Comparison of ENCODE assay signal across 42 cellular contexts in the genomic region with DNA sequence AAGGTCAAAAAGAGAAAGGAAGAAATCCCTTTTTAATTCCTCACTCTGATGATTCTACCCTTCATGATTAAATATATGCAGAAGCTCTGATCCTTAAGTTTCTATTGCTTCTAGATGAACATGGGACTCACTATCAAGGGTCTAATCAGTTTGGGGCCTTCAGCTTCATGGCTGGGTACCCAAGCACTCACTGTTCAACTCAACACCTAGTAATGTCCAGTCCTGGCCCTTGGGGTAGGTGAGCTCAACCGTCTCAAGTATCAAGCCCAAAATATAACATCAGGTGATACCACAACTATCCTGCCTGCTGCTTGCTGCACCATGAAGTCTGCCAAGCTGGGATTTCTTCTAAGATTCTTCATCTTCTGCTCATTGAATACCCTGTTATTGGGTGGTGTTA. TPM values are rescaled to one million over a fixed set of nuclear protein-coding genes. Genes with fewer than 3 reads are reported as not detected.
"Had no signal": no experiment of that assay in that cellular context is flagged by ENCODE, and none has a peak within 500 bp of the region (broad histone marks: within the 10 kb centered on the region; RNA-seq: fewer than 3 reads in every experiment).

Gene SPINT4, plus strand, starts transcription at position 301 of the 400 bp plus-strand sequence. Its CDS starts 21 bp downstream, at position 322.

- H3K4me1 Mint-ChIP-seq: activated naive CD4-positive, alpha-beta T cell treated with anti-CD3 and anti-CD28 coated beads, Interleukin-2, amount 10 ng/mL, durations not matched to agents 7 days and 5 days; activated naive CD4-positive, alpha-beta T cell treated with anti-CD3 and anti-CD28 coated beads, Interleukin-2, amount 50 U/mL, for 24 hours; activated naive CD8-positive, alpha-beta T cell treated with anti-CD3 and anti-CD28 coated beads for 36 hours; activated naive CD8-positive, alpha-beta T cell treated with anti-CD3 and anti-CD28 coated beads, Interleukin-2, amount 10 ng/mL, durations not matched to agents 7 days and 5 days; brain; central memory CD8-positive, alpha-beta T cell had no signal

- ATAC-seq: activated naive CD4-positive, alpha-beta T cell treated with anti-CD3 and anti-CD28 coated beads, Interleukin-2, amount 50 U/mL, for 72 hours; activated naive CD8-positive, alpha-beta T cell treated with anti-CD3 and anti-CD28 coated beads, Interleukin-2, amount 50 U/mL, for 24 hours; activated T-cell treated with anti-CD3 and anti-CD28 coated beads, Interleukin-2, amount 50 U/mL, for 4 hours; activated T-cell treated with anti-CD3 and anti-CD28 coated beads, Interleukin-2, amount 50 U/mL, for 72 hours; activated T-helper 17 cell treated with anti-CD3 and anti-CD28 coated beads, Interleukin-2, amount 50 U/mL, for 72 hours; body of pancreas had no signal

- H3K36me3 Mint-ChIP-seq: activated naive CD4-positive, alpha-beta T cell treated with anti-CD3 and anti-CD28 coated beads, Interleukin-2, amount 10 ng/mL, durations not matched to agents 7 days and 5 days; activated naive CD4-positive, alpha-beta T cell treated with anti-CD3 and anti-CD28 coated beads, Interleukin-2, amount 50 U/mL, for 24 hours; activated naive CD8-positive, alpha-beta T cell; activated naive CD8-positive, alpha-beta T cell treated with anti-CD3 and anti-CD28 coated beads for 36 hours; activated naive CD8-positive, alpha-beta T cell treated with anti-CD3 and anti-CD28 coated beads, Interleukin-2, amount 10 ng/mL, durations not matched to agents 7 days and 5 days; brain had no signal

- DNase-seq: activated effector memory CD4-positive, alpha-beta T cell treated with anti-CD3 and anti-CD28 coated beads, Interleukin-2, amount 50 U/mL, for 16 hours; activated effector memory CD4-positive, alpha-beta T cell treated with Interleukin-2 at 50 U/mL for 16 hours; activated gamma-delta T cell; activated gamma-delta T cell treated with Interleukin-2 at 50 U/mL for 16 hours; activated naive CD4-positive, alpha-beta T cell; activated naive CD4-positive, alpha-beta T cell treated with anti-CD3 and anti-CD28 coated beads for 36 hours; activated naive CD4-positive, alpha-beta T cell treated with anti-CD3 and anti-CD28 coated beads, Interleukin-2, amount 10 ng/mL, durations not matched to agents 7 days and 5 days; activated naive CD4-positive, alpha-beta T cell treated with anti-CD3 and anti-CD28 coated beads, Interleukin-2, amount 50 U/mL, for 16 hours; activated naive CD4-positive, alpha-beta T cell treated with Interleukin-2 at 50 U/mL for 16 hours; activated naive CD8-positive, alpha-beta T cell treated with anti-CD3 and anti-CD28 coated beads for 36 hours; activated naive CD8-positive, alpha-beta T cell treated with anti-CD3 and anti-CD28 coated beads, Interleukin-2, amount 10 ng/mL, durations not matched to agents 7 days and 5 days; activated naive CD8-positive, alpha-beta T cell treated with anti-CD3 and anti-CD28 coated beads, Interleukin-2, amount 50 U/mL, for 24 hours; activated T-cell treated with anti-CD3 and anti-CD28 coated beads, Interleukin-2, amount 50 U/mL, for 4 hours; activated T-cell treated with anti-CD3 and anti-CD28 coated beads, Interleukin-2, amount 50 U/mL, for 48 hours; activated T-cell treated with anti-CD3 and anti-CD28 coated beads, Interleukin-2, amount 50 U/mL, for 72 hours; adrenal gland; amniotic stem cell; amygdala; anterior cingulate cortex; aorta; body of pancreas; brain microvascular endothelial cell; caudate nucleus; central memory CD4-positive, alpha-beta T cell; cerebellar nuclear complex had no signal

- FAIRE-seq: astrocyte, bronchial epithelial cell had no signal

- H3K4me3 Mint-ChIP-seq: activated naive CD4-positive, alpha-beta T cell treated with anti-CD3 and anti-CD28 coated beads for 36 hours; activated naive CD4-positive, alpha-beta T cell treated with anti-CD3 and anti-CD28 coated beads, Interleukin-2, amount 10 ng/mL, durations not matched to agents 7 days and 5 days; activated naive CD4-positive, alpha-beta T cell treated with anti-CD3 and anti-CD28 coated beads, Interleukin-2, amount 50 U/mL, for 24 hours; activated naive CD8-positive, alpha-beta T cell; activated naive CD8-positive, alpha-beta T cell treated with anti-CD3 and anti-CD28 coated beads for 36 hours; activated naive CD8-positive, alpha-beta T cell treated with anti-CD3 and anti-CD28 coated beads, Interleukin-2, amount 10 ng/mL, durations not matched to agents 7 days and 5 days; activated naive CD8-positive, alpha-beta T cell treated with anti-CD3 and anti-CD28 coated beads, Interleukin-2, amount 50 U/mL, for 24 hours; activated T-cell treated with anti-CD3 and anti-CD28 coated beads, Interleukin-2, amount 50 U/mL, for 4 hours; activated T-cell treated with anti-CD3 and anti-CD28 coated beads, Interleukin-2, amount 50 U/mL, for 72 hours; activated T-helper 1 cell treated with anti-CD3 and anti-CD28 coated beads, Interleukin-12 subunit alpha, Interleukin-12 subunit beta, Interleukin-2, Interleukin-4 antibody, amounts not matched to agents 30 ng/mL and 10 ng/mL and 1 ng/mL, durations not matched to agents 14 hours and 24 hours and 36 hours; activated T-helper 17 cell treated with anti-CD3 and anti-CD28 coated beads, Interleukin-2, amount 50 U/mL, for 72 hours; brain; central memory CD8-positive, alpha-beta T cell had no signal

- H3K27me3 ChIP-seq: adrenal gland, ascending aorta, body of pancreas, brain microvascular endothelial cell, breast epithelium, cardiac muscle cell had no signal

- H3K27ac ChIP-seq: adrenal gland, ascending aorta, body of pancreas, brain microvascular endothelial cell, breast epithelium, cardiac muscle cell had no signal

- H3K9me3 Mint-ChIP-seq: activated naive CD4-positive, alpha-beta T cell treated with anti-CD3 and anti-CD28 coated beads, Interleukin-2, amount 10 ng/mL, durations not matched to agents 7 days and 5 days; activated naive CD8-positive, alpha-beta T cell treated with anti-CD3 and anti-CD28 coated beads, Interleukin-2, amount 10 ng/mL, durations not matched to agents 7 days and 5 days; activated T-cell treated with anti-CD3 and anti-CD28 coated beads, Interleukin-2, amount 50 U/mL, for 4 hours; activated T-helper 1 cell treated with anti-CD3 and anti-CD28 coated beads, Interleukin-12 subunit alpha, Interleukin-12 subunit beta, Interleukin-2, Interleukin-4 antibody, amounts not matched to agents 30 ng/mL and 10 ng/mL and 1 ng/mL, durations not matched to agents 14 hours and 24 hours and 36 hours; activated T-helper 17 cell treated with anti-CD3 and anti-CD28 coated beads, Interleukin-2, amount 50 U/mL, for 72 hours; central memory CD8-positive, alpha-beta T cell had no signal

- H3K4me3 ChIP-seq: adrenal gland, ascending aorta, body of pancreas, breast epithelium, cardiac muscle cell had no signal

- H3K4me1 ChIP-seq: adrenal gland, ascending aorta, body of pancreas, breast epithelium had no signal

- H3K27ac Mint-ChIP-seq: activated naive CD4-positive, alpha-beta T cell treated with anti-CD3 and anti-CD28 coated beads for 36 hours; activated naive CD4-positive, alpha-beta T cell treated with anti-CD3 and anti-CD28 coated beads, Interleukin-2, amount 10 ng/mL, durations not matched to agents 7 days and 5 days; activated naive CD4-positive, alpha-beta T cell treated with anti-CD3 and anti-CD28 coated beads, Interleukin-2, amount 50 U/mL, for 24 hours; activated naive CD4-positive, alpha-beta T cell treated with anti-CD3 and anti-CD28 coated beads, Interleukin-2, amount 50 U/mL, for 72 hours; activated naive CD8-positive, alpha-beta T cell; activated naive CD8-positive, alpha-beta T cell treated with anti-CD3 and anti-CD28 coated beads for 36 hours; activated naive CD8-positive, alpha-beta T cell treated with anti-CD3 and anti-CD28 coated beads, Interleukin-2, amount 10 ng/mL, durations not matched to agents 7 days and 5 days; activated naive CD8-positive, alpha-beta T cell treated with anti-CD3 and anti-CD28 coated beads, Interleukin-2, amount 50 U/mL, for 24 hours; activated T-cell treated with anti-CD3 and anti-CD28 coated beads, Interleukin-2, amount 50 U/mL, for 72 hours; activated T-helper 1 cell treated with anti-CD3 and anti-CD28 coated beads, Interleukin-12 subunit alpha, Interleukin-12 subunit beta, Interleukin-2, Interleukin-4 antibody, amounts not matched to agents 30 ng/mL and 10 ng/mL and 1 ng/mL, durations not matched to agents 14 hours and 24 hours and 36 hours; activated T-helper 17 cell treated with anti-CD3 and anti-CD28 coated beads, Interleukin-2, amount 50 U/mL, for 72 hours; activated T-helper 2 cell treated with anti-CD3 and anti-CD28 coated beads, Interferon-gamma antibody, Interleukin-2, Interleukin-4, amounts not matched to agents 10 μg/mL and 5 μg/mL and 100 μg/mL, durations not matched to agents 14 hours and 24 hours and 36 hours; brain had no signal

- H3K36me3 ChIP-seq: adrenal gland, ascending aorta, brain microvascular endothelial cell, breast epithelium, cardiac muscle cell had no signal

RNA-seq across cellular contexts. Expression of gene SPINT4, which starts in this region (rescaled TPM):
- total RNA-seq: activated naive CD4-positive, alpha-beta T cell treated with anti-CD3 and anti-CD28 coated beads for 36 hours; activated naive CD4-positive, alpha-beta T cell treated with anti-CD3 and anti-CD28 coated beads, Interleukin-2, amount 50 U/mL, for 72 hours; activated naive CD8-positive, alpha-beta T cell treated with anti-CD3 and anti-CD28 coated beads for 36 hours; activated naive CD8-positive, alpha-beta T cell treated with anti-CD3 and anti-CD28 coated beads, Interleukin-2, amount 10 ng/mL, durations not matched to agents 7 days and 5 days; activated T-cell treated with anti-CD3 and anti-CD28 coated beads, Interleukin-2, amount 50 U/mL, for 4 hours; activated T-cell treated with anti-CD3 and anti-CD28 coated beads, Interleukin-2, amount 50 U/mL, for 72 hours; activated T-helper 1 cell treated with anti-CD3 and anti-CD28 coated beads, Interleukin-12 subunit alpha, Interleukin-12 subunit beta, Interleukin-2, Interleukin-4 antibody, amounts not matched to agents 30 ng/mL and 10 ng/mL and 1 ng/mL, durations not matched to agents 14 hours and 24 hours and 36 hours; activated T-helper 17 cell treated with anti-CD3 and anti-CD28 coated beads, Interleukin-2, amount 50 U/mL, for 72 hours; activated T-helper 2 cell treated with anti-CD3 and anti-CD28 coated beads, Interferon-gamma antibody, Interleukin-2, Interleukin-4, amounts not matched to agents 10 μg/mL and 5 μg/mL and 100 μg/mL, durations not matched to agents 14 hours and 24 hours and 36 hours; adrenal gland; aorta; ascending aorta; astrocyte; body of pancreas; breast epithelium; bronchial epithelial cell; cardiac muscle cell; cardiac septum; cerebellum; chondrocyte had no signal
- polyA plus RNA-seq: adipose tissue, adrenal gland, aorta, cardiac muscle cell had no signal
